ENCODE assay signal across 8 cellular contexts in genomic region chr9:16450043-16450442, GRCh38.
"Had no signal": no experiment of that assay in that cellular context is flagged by ENCODE, and none has a peak within 500 bp of the region (broad histone marks: within the 10 kb centered on the region; RNA-seq: fewer than 3 reads in every experiment).

No MANE protein-coding gene starts in this region.

- H3K4me2 ChIP-seq: GM23338 had no signal

- H3K4me3 ChIP-seq: GM23338, HAP-1, K562 had no signal

- DNase-seq: H7, HFFc6, IMR-90, KG1 had no signal

- H3K4me1 ChIP-seq: HAP-1 had no signal

- H3K9me3 ChIP-seq: HAP-1 had no signal

- ATAC-seq: HCT116, K562 had no signal

- H2AFZ ChIP-seq: GM23338 had no signal

- H3K36me3 ChIP-seq: HAP-1 had no signal
